ENCODE assay signal across 8 cellular contexts in genomic region chr17:8745586-8746500, GRCh38. TPM values are rescaled to one million over a fixed set of nuclear protein-coding genes. Genes with fewer than 3 reads are reported as not detected.
A peak's percentile ranks its signal among the peaks of the same experiment; 100 is the strongest.
DNase-seq lines count a peak whose midpoint lies in the region; ATAC-seq and TF ChIP-seq lines count a peak whose summit lies in the region.

No MANE protein-coding gene starts in this region.

- H3F3A ChIP-seq in neural cell (ENCODE audit: insufficient read depth, low read length, poor library complexity, severe bottlenecking) = no peaks in the 10 kb centered on the region

- peaks cover 3% of the 10 kb centered on the region for H3K27me3 ChIP-seq in neural cell (ENCODE audit: insufficient read depth, low read depth, low read length)

- H3K36me3 Mint-ChIP-seq in stimulated activated naive CD8-positive, alpha-beta T cell treated with anti-CD3 and anti-CD28 coated beads, Interleukin-15, Interleukin-2, amounts not matched to agents 100 ng/mL and 50 ng/mL, for 24 hours (ENCODE audit: low read depth) = no peaks in the 10 kb centered on the region

- H3K9me2 ChIP-seq in neural cell (ENCODE audit: insufficient read depth, low read length) = no peaks in the 10 kb centered on the region

- no peaks in the 10 kb centered on the region for H3K27me3 Mint-ChIP-seq in stimulated activated naive CD8-positive, alpha-beta T cell treated with anti-CD3 and anti-CD28 coated beads, Interleukin-15, Interleukin-2, amounts not matched to agents 100 ng/mL and 50 ng/mL, for 24 hours

- H3K27ac ChIP-seq in neural cell (ENCODE audit: low read length) = no peak overlapping the region

- peak overlapping the region; percentile 80 for H3K4me3 Mint-ChIP-seq in stimulated activated naive CD8-positive, alpha-beta T cell treated with anti-CD3 and anti-CD28 coated beads, Interleukin-15, Interleukin-2, amounts not matched to agents 100 ng/mL and 50 ng/mL, for 24 hours

- TF ChIP-seq RAD21 in neural cell (conservative IDR thresholded peaks at IDR 0.05) = peak; percentile 82

- no peaks in the 10 kb centered on the region for H3K79me2 ChIP-seq in neural cell (replicated peaks; ENCODE audit: insufficient read depth, low read length)

- H3K9ac ChIP-seq in neural cell (ENCODE audit: low read length) = peak overlapping the region; percentile 49

- ATAC-seq in HG02870 (IDR thresholded peaks at IDR 0.05; ENCODE audit: unreplicated experiment) (peak; percentile 62), HG02938 (IDR thresholded peaks at IDR 0.05; ENCODE audit: unreplicated experiment) (no peak)

- H3K4me3 ChIP-seq in fibroblast of the aortic adventitia (ENCODE audit: low read depth, low read length) = peak overlapping the region; percentile 65
- peak overlapping the region; percentile 69 for H3K4me3 ChIP-seq in neural cell (ENCODE audit: low read length)

- H3K9me3 Mint-ChIP-seq in stimulated activated naive CD8-positive, alpha-beta T cell treated with anti-CD3 and anti-CD28 coated beads, Interleukin-15, Interleukin-2, amounts not matched to agents 100 ng/mL and 50 ng/mL, for 24 hours = peaks cover 6% of the 10 kb centered on the region

- no peaks in the 10 kb centered on the region for H3K9me3 ChIP-seq in neural cell (ENCODE audit: low read length)

- peaks cover 13% of the 10 kb centered on the region for H3K4me1 Mint-ChIP-seq in stimulated activated naive CD8-positive, alpha-beta T cell treated with anti-CD3 and anti-CD28 coated beads, Interleukin-15, Interleukin-2, amounts not matched to agents 100 ng/mL and 50 ng/mL, for 24 hours (ENCODE audit: low read depth)

- H4K20me1 ChIP-seq in neural cell (ENCODE audit: insufficient read depth) = no peaks in the 10 kb centered on the region

- DNase-seq in GM03348 (ENCODE audit: low spot score) (peak; percentile 95), OCI-M2 (lab: John Stamatoyannopoulos, UW; ENCODE audit: unreplicated experiment) (peak; percentile 14), fibroblast of the aortic adventitia (ENCODE audit: low read depth) (peak; percentile 63)
- peak; percentile 72 to 74 for DNase-seq in activated T-helper 1 cell treated with anti-CD3 and anti-CD28 coated beads, Interleukin-2, amount 50 U/mL, for 16 hours (ENCODE audit: low read depth in 1 of 2, low spot score in 1 of 2)

- peak overlapping the region; percentile 76 for H3K4me2 ChIP-seq in neural cell (ENCODE audit: low read length)

- TF ChIP-seq EP300 in neural cell (conservative IDR thresholded peaks at IDR 0.05; ENCODE audit: poor library complexity, severe bottlenecking) = no peak

- H3K27ac Mint-ChIP-seq in stimulated activated naive CD8-positive, alpha-beta T cell treated with anti-CD3 and anti-CD28 coated beads, Interleukin-15, Interleukin-2, amounts not matched to agents 100 ng/mL and 50 ng/mL, for 24 hours = peak overlapping the region; percentile 65

- H3K36me3 ChIP-seq in neural cell (ENCODE audit: insufficient read depth, low read length) = no peaks in the 10 kb centered on the region

- peak overlapping the region; percentile 65 for H2AFZ ChIP-seq in neural cell (ENCODE audit: low read depth, low read length)

- TF ChIP-seq CTCF in fibroblast of the aortic adventitia (IDR thresholded peaks at IDR 0.05; ENCODE audit: insufficient read depth, low read length) (peak; percentile 62), neural cell (IDR thresholded peaks at IDR 0.05; ENCODE audit: poor library complexity, severe bottlenecking) (peak; percentile 68)

TF ChIP-seq in neural cell, 6 proteins besides CTCF, POLR2A, EP300 and RAD21:
- TF ChIP-seq SMC3 (conservative IDR thresholded peaks at IDR 0.05; ENCODE audit: poor library complexity) (peak; percentile 73), EZH2 (IDR thresholded peaks at IDR 0.05; ENCODE audit: borderline replicate concordance, insufficient read depth, low read length, poor library complexity, severe bottlenecking) (no peak), MXI1 (conservative IDR thresholded peaks at IDR 0.05; ENCODE audit: poor library complexity, severe bottlenecking) (peak; percentile 12), REST (IDR thresholded peaks at IDR 0.05; ENCODE audit: borderline replicate concordance) (no peak)
TF ChIP-seq in neural cell: peak in this region for 2.

RNA-seq across cellular contexts. Expression of gene CCDC42, which starts 1.2 kb away (rescaled TPM):
- total RNA-seq in fibroblast of the aortic adventitia (ENCODE audit: low replicate concordance) = not detected in 2 replicates
- polyA plus RNA-seq in neural cell = not detected in 2 replicates
- not detected in 2 replicates for polyA minus RNA-seq in neural cell

RNA-seq across cellular contexts. Expression of gene SPDYE4, which starts 12.5 kb away (rescaled TPM):
- total RNA-seq in fibroblast of the aortic adventitia (ENCODE audit: low replicate concordance) = not detected in 2 replicates
- polyA plus RNA-seq in neural cell = not detected in 2 replicates
- polyA minus RNA-seq in neural cell = not detected in 2 replicates

RNA-seq across cellular contexts. Expression of gene MFSD6L, which starts 53.3 kb away (rescaled TPM):
- total RNA-seq in fibroblast of the aortic adventitia (ENCODE audit: low replicate concordance) = not detected in 2 replicates
- not detected in 2 replicates for polyA plus RNA-seq in neural cell
- polyA minus RNA-seq in neural cell = not detected in 2 replicates

Comparison
In these comparisons a context has a peak if more than half of its experiments do, and no peak if none do; other contexts are left out.
1. DNase-seq: peak in every context shown above with its lines; median percentile 95 in GM03348; 73 in activated T-helper 1 cell treated with anti-CD3 and anti-CD28 coated beads, Interleukin-2, amount 50 U/mL, for 16 hours; 63 in fibroblast of the aortic adventitia; 14 in OCI-M2.